10 cellular contexts compared by ENCODE assay signal in genomic region chr7:99314504-99314903, GRCh38. TPM values are rescaled to one million over a fixed set of nuclear protein-coding genes. Genes with fewer than 3 reads are reported as not detected.
DNase-seq lines count a peak whose midpoint lies in the region; ATAC-seq lines count a peak whose summit lies in the region.
"Had no signal": no experiment of that assay in that cellular context is flagged by ENCODE, and none has a peak within 500 bp of the region (broad histone marks: within the 10 kb centered on the region; RNA-seq: fewer than 3 reads in every experiment).

No MANE protein-coding gene starts in this region.

- CTCF ChIA-PET in activated CD8-positive, alpha-beta memory T cell treated with anti-CD3 and anti-CD28 coated beads, Interleukin-2, amount 10 ng/mL, durations not matched to agents 7 days and 5 days (lab: Charles Lee), result interaction anchor here (1.1 to 3.6 kb wide), 6 partner anchors 12 to 277 kb away, joined by 3 to 29 read pairs (median 14); partner anchors contain the start of gene ARPC1A

- H3K4me3 Mint-ChIP-seq in activated CD8-positive, alpha-beta memory T cell treated with anti-CD3 and anti-CD28 coated beads, Interleukin-2, amount 10 ng/mL, durations not matched to agents 7 days and 5 days, result no peak overlapping the region
- H3K4me3 Mint-ChIP-seq: neural crest cell had no signal

- H3K27me3 Mint-ChIP-seq in activated CD8-positive, alpha-beta memory T cell treated with anti-CD3 and anti-CD28 coated beads, Interleukin-2, amount 10 ng/mL, durations not matched to agents 7 days and 5 days, result peaks cover 17% of the 10 kb centered on the region

- ATAC-seq in activated CD8-positive, alpha-beta memory T cell treated with anti-CD3 and anti-CD28 coated beads, Interleukin-2, amount 10 ng/mL, durations not matched to agents 7 days and 5 days, result peak; percentile 88
- ATAC-seq in GM18858 (IDR thresholded peaks at IDR 0.05; ENCODE audit: unreplicated experiment), result no peak

- no peaks in the 10 kb centered on the region for H3K36me3 Mint-ChIP-seq in activated CD8-positive, alpha-beta memory T cell treated with anti-CD3 and anti-CD28 coated beads, Interleukin-2, amount 10 ng/mL, durations not matched to agents 7 days and 5 days

- peak overlapping the region; percentile 68 for H3K27ac Mint-ChIP-seq in activated CD8-positive, alpha-beta memory T cell treated with anti-CD3 and anti-CD28 coated beads, Interleukin-2, amount 10 ng/mL, durations not matched to agents 7 days and 5 days

- DNase-seq in activated CD8-positive, alpha-beta memory T cell treated with anti-CD3 and anti-CD28 coated beads, Interleukin-2, amount 10 ng/mL, durations not matched to agents 7 days and 5 days, result peak; percentile 76
- DNase-seq in activated CD8-positive, alpha-beta memory T cell treated with anti-CD3 and anti-CD28 coated beads, Interleukin-2, amount 50 U/mL, for 4 hours, result no peak
- peak; percentile 4 for DNase-seq in NCI-H2107 treated with DMSO at 0.1 percent for 48 hours (lab: John Stamatoyannopoulos, UW; ENCODE audit: unreplicated experiment)
- peak; percentile 4 for DNase-seq in cerebellum (ENCODE audit: low spot score)
- peak; percentile 63 for DNase-seq in stimulated activated CD8-positive, alpha-beta memory T cell treated with anti-CD3 and anti-CD28 coated beads, Interleukin-4, amount 100 ng/mL, for 48 hours
- DNase-seq in RKO (ENCODE audit: low spot score), result no peak
- DNase-seq in NK-92 (lab: John Stamatoyannopoulos, UW; ENCODE audit: unreplicated experiment), result no peak
- DNase-seq: aorta had no signal

- peaks cover 27% of the 10 kb centered on the region for H3K4me1 Mint-ChIP-seq in activated CD8-positive, alpha-beta memory T cell treated with anti-CD3 and anti-CD28 coated beads, Interleukin-2, amount 10 ng/mL, durations not matched to agents 7 days and 5 days
- H3K4me1 Mint-ChIP-seq: neural crest cell had no signal

- no peaks in the 10 kb centered on the region for H3K9me3 Mint-ChIP-seq in activated CD8-positive, alpha-beta memory T cell treated with anti-CD3 and anti-CD28 coated beads, Interleukin-2, amount 10 ng/mL, durations not matched to agents 7 days and 5 days (ENCODE audit: low read depth)
- H3K9me3 Mint-ChIP-seq: neural crest cell had no signal

RNA-seq across cellular contexts. Expression of gene ARPC1A, which starts 11.2 kb away (rescaled TPM):
- total RNA-seq in activated CD8-positive, alpha-beta memory T cell treated with anti-CD3 and anti-CD28 coated beads, Interleukin-2, amount 10 ng/mL, durations not matched to agents 7 days and 5 days, result 10 to 100 TPM; 53.2 to 56.3 TPM
- 48.2 TPM for total RNA-seq in cerebellum

RNA-seq across cellular contexts. Expression of gene MYH16, which starts 41.9 kb away (rescaled TPM):
- not detected for total RNA-seq in activated CD8-positive, alpha-beta memory T cell treated with anti-CD3 and anti-CD28 coated beads, Interleukin-2, amount 10 ng/mL, durations not matched to agents 7 days and 5 days
- not detected for total RNA-seq in cerebellum
- total RNA-seq: neural crest cell had no signal

Comparison
In these comparisons a context has a peak if more than half of its experiments do, and no peak if none do; other contexts are left out.
1. DNase-seq: peak in activated CD8-positive, alpha-beta memory T cell treated with anti-CD3 and anti-CD28 coated beads, Interleukin-2, amount 10 ng/mL, durations not matched to agents 7 days and 5 days (single experiment), NCI-H2107 treated with DMSO at 0.1 percent for 48 hours (single experiment), cerebellum (single experiment) and stimulated activated CD8-positive, alpha-beta memory T cell treated with anti-CD3 and anti-CD28 coated beads, Interleukin-4, amount 100 ng/mL, for 48 hours (single experiment); none in activated CD8-positive, alpha-beta memory T cell treated with anti-CD3 and anti-CD28 coated beads, Interleukin-2, amount 50 U/mL, for 4 hours (single experiment), RKO (single experiment) and NK-92 (single experiment).